Comparison of ENCODE assay signal across 16 cellular contexts in the genomic region with DNA sequence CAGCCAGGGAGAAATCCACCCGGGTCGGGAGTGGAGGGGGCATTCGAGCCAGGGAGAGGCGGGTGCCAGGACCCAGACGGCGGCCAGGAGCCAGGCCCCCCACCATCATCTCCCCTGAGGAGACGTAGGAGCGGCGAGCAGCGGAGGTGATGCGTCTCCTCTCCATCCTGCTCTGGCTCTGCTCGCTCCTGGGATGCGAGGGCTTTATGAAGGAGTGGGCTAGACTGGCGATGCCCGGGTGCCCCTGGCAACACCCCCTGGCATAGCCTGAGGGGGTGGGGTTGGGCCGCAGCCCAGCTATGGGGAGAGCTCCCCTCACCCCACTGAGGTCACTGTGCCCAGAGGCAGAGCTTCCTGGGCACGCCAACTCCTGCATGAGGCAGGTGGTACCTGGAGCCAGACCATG. TPM values are rescaled to one million over a fixed set of nuclear protein-coding genes. Genes with fewer than 3 reads are reported as not detected.
DNase-seq lines count a peak whose midpoint lies in the region; ATAC-seq and TF ChIP-seq lines count a peak whose summit lies in the region.
"Had no signal": no experiment of that assay in that cellular context is flagged by ENCODE, and none has a peak within 500 bp of the region (broad histone marks: within the 10 kb centered on the region; RNA-seq: fewer than 3 reads in every experiment).

A gene (minus strand): TSS at position 180 of the 406 bp plus-strand sequence. CDS start 14 bp downstream, at position 166.

- TF ChIP-seq CTCF in CD14-positive monocyte (IDR thresholded peaks at IDR 0.05) (no peak), mammary epithelial cell (conservative IDR thresholded peaks at IDR 0.05 in 1 of 2, IDR thresholded peaks at IDR 0.05 in 1 of 2; ENCODE audit: extremely low read depth in 1 of 2, insufficient read depth in 1 of 2, low read depth in 1 of 2, low read length in 2 of 2) (no peak), lower lobe of right lung (IDR thresholded peaks at IDR 0.05) (no peak), BE2C (IDR thresholded peaks at IDR 0.05; ENCODE audit: low read depth, low read length) (no peak)

- H3K36me3 Mint-ChIP-seq in CD14-positive monocyte, result peaks cover 0 to 11% of the 10 kb centered on the region in 2 donors
- H3K36me3 Mint-ChIP-seq in stimulated activated effector memory CD8-positive, alpha-beta T cell treated with anti-CD3 and anti-CD28 coated beads, Interleukin-12 subunit alpha, Interleukin-12 subunit beta, amount 100 ng/mL, for 72 hours, result no peaks in the 10 kb centered on the region

- H3K79me2 ChIP-seq in mammary epithelial cell (ENCODE audit: insufficient read depth, low read length), result no peaks in the 10 kb centered on the region

- no peaks in the 10 kb centered on the region for H4K20me1 ChIP-seq in mammary epithelial cell (ENCODE audit: insufficient read depth, low read length)

- no peaks in the 10 kb centered on the region for H3K27me3 ChIP-seq in mammary epithelial cell (ENCODE audit: insufficient read depth, low read length)
- peaks cover 22% of the 10 kb centered on the region for H3K27me3 ChIP-seq in lower lobe of right lung (ENCODE audit: low read depth)
- no peaks in the 10 kb centered on the region for H3K27me3 ChIP-seq in BE2C

- WGBS in mammary epithelial cell (ENCODE audit: low coverage, missing lambda C conversion rate), result 64% methylated on average over 15 of the region's 17 CpGs

- in situ Hi-C loops in mammary epithelial cell (cut with MboI; ENCODE audit: low sequenced_read_pairs in 2 of 2), result no loop called here

- no peak within 1 kb of the TSS for H3K4me3 ChIP-seq in mammary epithelial cell (replicated peaks in 1 of 3; ENCODE audit: insufficient read depth in 1 of 3, low read depth in 2 of 3, low read length in 3 of 3)
- H3K4me3 ChIP-seq in lower lobe of right lung, result no peak within 1 kb of the TSS
- H3K4me3 ChIP-seq in BE2C (ENCODE audit: low read depth, low read length), result no peak within 1 kb of the TSS
- H3K4me3 ChIP-seq: PC-9 had no signal

- CTCF ChIA-PET in mammary epithelial cell (lab: Charles Lee; ENCODE audit: low non-redundant PET), result no interaction called here

- H3K27me3 Mint-ChIP-seq in CD14-positive monocyte (ENCODE audit: low read depth in 3 of 3), result peaks cover 31 to 43% (median 36%) of the 10 kb centered on the region in 3 donors

- intact Hi-C loops in CD14-positive monocyte (cut with micrococcal nuclease) (no loop called here), mammary epithelial cell (cut with micrococcal nuclease) (no loop called here), lower lobe of right lung (cut with DNase I) (no loop called here)

- H3K36me3 ChIP-seq in mammary epithelial cell (ENCODE audit: insufficient read depth, low read length), result no peaks in the 10 kb centered on the region
- H3K36me3 ChIP-seq in lower lobe of right lung, result no peaks in the 10 kb centered on the region
- H3K36me3 ChIP-seq in BE2C, result no peaks in the 10 kb centered on the region

- peak within 1 kb of the TSS in 1 of 2 donors; percentile 21 for H3K4me3 Mint-ChIP-seq in CD14-positive monocyte
- no peak within 1 kb of the TSS for H3K4me3 Mint-ChIP-seq in stimulated activated effector memory CD8-positive, alpha-beta T cell treated with anti-CD3 and anti-CD28 coated beads, Interleukin-12 subunit alpha, Interleukin-12 subunit beta, amount 100 ng/mL, for 72 hours
- H3K4me3 Mint-ChIP-seq: stimulated activated naive CD8-positive, alpha-beta T cell treated with anti-CD3 and anti-CD28 coated beads, Interleukin-15, Interleukin-2, amounts not matched to agents 100 ng/mL and 50 ng/mL, for 24 hours had no signal

- DNase-seq in CD14-positive monocyte (ENCODE audit: low spot score) (no peak), mammary epithelial cell (no peak), lower lobe of right lung (peak; percentile 41), GM03348 (ENCODE audit: low spot score) (no peak), BE2C (no peak)
- DNase-seq in stimulated activated effector memory CD8-positive, alpha-beta T cell treated with anti-CD3 and anti-CD28 coated beads, Interleukin-12 subunit alpha, Interleukin-12 subunit beta, amount 100 ng/mL, for 72 hours (ENCODE audit: low spot score in 2 of 2), result no peak
- DNase-seq in effector CD8-positive, alpha-beta T cell (lab: John Stamatoyannopoulos, UW), result no peak
- DNase-seq: HCEC 1CT, NCI-H1417 treated with DMSO at 0.1 percent for 48 hours, NCI-H510A, T-helper 1 cell had no signal

- H3K27ac ChIP-seq in mammary epithelial cell (ENCODE audit: insufficient read depth, low read depth, low read length) (no peak within 1 kb of the TSS), lower lobe of right lung (no peak within 1 kb of the TSS)
- H3K27ac ChIP-seq: KMS-11, PC-9 had no signal

- H3K4me1 ChIP-seq in mammary epithelial cell (ENCODE audit: insufficient read depth, low read length) (peaks cover 33% of the 10 kb centered on the region), lower lobe of right lung (peaks cover 10% of the 10 kb centered on the region), BE2C (peaks cover 17% of the 10 kb centered on the region)

- H2AFZ ChIP-seq in mammary epithelial cell (ENCODE audit: low read depth, low read length), result peak within 1 kb of the TSS; percentile 43
- H2AFZ ChIP-seq: PC-9 had no signal

- ATAC-seq in lower lobe of right lung, result no peak
- ATAC-seq in stimulated activated effector memory CD8-positive, alpha-beta T cell treated with anti-CD3 and anti-CD28 coated beads, Interleukin-12 subunit alpha, Interleukin-12 subunit beta, amount 100 ng/mL, for 72 hours, result no peak
- no peak for ATAC-seq in HG02571 (IDR thresholded peaks at IDR 0.05; ENCODE audit: unreplicated experiment)
- ATAC-seq: activated CD4-positive, CD25-positive, alpha-beta regulatory T cell treated with anti-CD3 and anti-CD28 coated beads, Interleukin-2, amount 50 U/mL, for 24 hours had no signal

- H3K4me2 ChIP-seq in mammary epithelial cell (ENCODE audit: insufficient read depth, low read depth, low read length), result no peak within 1 kb of the TSS
- H3K4me2 ChIP-seq: KMS-11, PC-9 had no signal

- H3K27ac Mint-ChIP-seq in CD14-positive monocyte, result peak within 1 kb of the TSS in 4 of 7 donors; percentile 46 to 66 (median 60)
- peak within 1 kb of the TSS; percentile 52 for H3K27ac Mint-ChIP-seq in stimulated activated effector memory CD8-positive, alpha-beta T cell treated with anti-CD3 and anti-CD28 coated beads, Interleukin-12 subunit alpha, Interleukin-12 subunit beta, amount 100 ng/mL, for 72 hours
- H3K27ac Mint-ChIP-seq: stimulated activated naive CD8-positive, alpha-beta T cell treated with anti-CD3 and anti-CD28 coated beads, Interleukin-15, Interleukin-2, amounts not matched to agents 100 ng/mL and 50 ng/mL, for 24 hours had no signal

- H3K9me3 Mint-ChIP-seq in CD14-positive monocyte, result peaks cover 0 to under 1% (median 0%) of the 10 kb centered on the region in 7 donors
- no peaks in the 10 kb centered on the region for H3K9me3 Mint-ChIP-seq in stimulated activated effector memory CD8-positive, alpha-beta T cell treated with anti-CD3 and anti-CD28 coated beads, Interleukin-12 subunit alpha, Interleukin-12 subunit beta, amount 100 ng/mL, for 72 hours
- H3K9me3 Mint-ChIP-seq: stimulated activated naive CD8-positive, alpha-beta T cell treated with anti-CD3 and anti-CD28 coated beads, Interleukin-15, Interleukin-2, amounts not matched to agents 100 ng/mL and 50 ng/mL, for 24 hours had no signal

- peaks cover 29% of the 10 kb centered on the region for H3K4me1 Mint-ChIP-seq in CD14-positive monocyte
- peaks cover 12% of the 10 kb centered on the region for H3K4me1 Mint-ChIP-seq in stimulated activated effector memory CD8-positive, alpha-beta T cell treated with anti-CD3 and anti-CD28 coated beads, Interleukin-12 subunit alpha, Interleukin-12 subunit beta, amount 100 ng/mL, for 72 hours

- no peaks in the 10 kb centered on the region for H3K9me3 ChIP-seq in mammary epithelial cell (replicated peaks; ENCODE audit: insufficient read depth, low read length)
- H3K9me3 ChIP-seq in lower lobe of right lung, result no peaks in the 10 kb centered on the region
- H3K9me3 ChIP-seq in BE2C, result no peaks in the 10 kb centered on the region

- dilution Hi-C loops in mammary epithelial cell (cut with HindIII; ENCODE audit: low sequenced_read_pairs), result no loop called here

- no peak within 1 kb of the TSS for H3K9ac ChIP-seq in mammary epithelial cell (ENCODE audit: insufficient read depth, low read length)
- H3K9ac ChIP-seq: KMS-11 had no signal

- BruUV-seq in mammary epithelial cell (replicated peaks; lab: Mats Ljungman, UMichigan), result no TSS peak

RNA-seq across cellular contexts. Expression of the gene that starts here (rescaled TPM):
- polyA plus RNA-seq in CD14-positive monocyte (under 1 TPM; 0.18 to 0.33 TPM), mammary epithelial cell (not detected)
- total RNA-seq in mammary epithelial cell (under 1 TPM in 1 of 2 donors, not detected in 1; 0.83 TPM), lower lobe of right lung (not detected)
- polyA minus RNA-seq in mammary epithelial cell, result not detected
- 17.7 TPM for polyA plus RNA-seq in BE2C (2012; ENCODE audit: insufficient read depth, insufficient read length, low read depth)
- total RNA-seq: PC-9 had no signal

Comparison
In these comparisons a context has a peak if more than half of its experiments do, and no peak if none do; other contexts are left out.
1. Peak in DNase-seq in lower lobe of right lung; RNA of the gene not detected or under 1 TPM.